In genomic region chrX:113833656-113834055, GRCh38 we compare ENCODE assay signal across 22 cellular contexts.
DNase-seq lines count a peak whose midpoint lies in the region; ATAC-seq and TF ChIP-seq lines count a peak whose summit lies in the region.
"Had no signal": no experiment of that assay in that cellular context is flagged by ENCODE, and none has a peak within 500 bp of the region (broad histone marks: within the 10 kb centered on the region; RNA-seq: fewer than 3 reads in every experiment).

No MANE protein-coding gene starts in this region.

- dilution Hi-C loops in mammary epithelial cell (cut with HindIII; ENCODE audit: low sequenced_read_pairs) = no loop called here

- no peak overlapping the region for H3K18ac ChIP-seq in mesenchymal stem cell (ENCODE audit: low read depth in 1 of 2, low read length in 2 of 2)

- in situ Hi-C loops in mammary epithelial cell (cut with MboI; ENCODE audit: low sequenced_read_pairs in 2 of 2) = no loop called here

- POLR2A ChIA-PET in MCF 10A (lab: Yijun Ruan, JAX) = no interaction called here

- CTCF ChIA-PET in MCF 10A (lab: Yijun Ruan, JAX) (no interaction called here), mammary epithelial cell (lab: Charles Lee; ENCODE audit: low non-redundant PET) (no interaction called here)

- H3K27ac ChIP-seq in mammary epithelial cell (ENCODE audit: insufficient read depth, low read depth, low read length) = no peak overlapping the region
- no peak overlapping the region for H3K27ac ChIP-seq in mesenchymal stem cell (ENCODE audit: low read length, poor library complexity, severe bottlenecking)
- H3K27ac ChIP-seq in smooth muscle cell (ENCODE audit: low read depth) = peak overlapping the region; percentile 12
- no peak overlapping the region for H3K27ac ChIP-seq in body of pancreas
- H3K27ac ChIP-seq: 22Rv1; BLaER1 treated with 17β-estradiol and CSF1 and Interleukin-3, amounts not matched to agents 10 nM and 100 nM had no signal

- TF ChIP-seq POLR2A in body of pancreas (IDR thresholded peaks at IDR 0.05) = no peak

- no peak overlapping the region for H2BK5ac ChIP-seq in mesenchymal stem cell (ENCODE audit: low read depth, low read length, poor library complexity, severe bottlenecking)

- no peak overlapping the region for H2BK12ac ChIP-seq in mesenchymal stem cell (ENCODE audit: low read length in 2 of 2)

- H3K79me1 ChIP-seq in mesenchymal stem cell (replicated peaks; ENCODE audit: low read length, poor library complexity, severe bottlenecking) = no peaks in the 10 kb centered on the region

- H3K4me1 ChIP-seq in mammary epithelial cell (ENCODE audit: insufficient read depth, low read length) = no peaks in the 10 kb centered on the region
- no peaks in the 10 kb centered on the region for H3K4me1 ChIP-seq in mesenchymal stem cell (ENCODE audit: control insufficient read depth, insufficient read depth, low read depth, low read length)
- H3K4me1 ChIP-seq in smooth muscle cell (ENCODE audit: low read depth) = no peaks in the 10 kb centered on the region
- no peaks in the 10 kb centered on the region for H3K4me1 ChIP-seq in body of pancreas
- H3K4me1 ChIP-seq: BLaER1 treated with 17β-estradiol and CSF1 and Interleukin-3, amounts not matched to agents 10 nM and 100 nM had no signal

- no peaks in the 10 kb centered on the region for H4K20me1 ChIP-seq in mammary epithelial cell (ENCODE audit: insufficient read depth, low read length)
- H4K20me1 ChIP-seq in smooth muscle cell (ENCODE audit: low read depth) = no peaks in the 10 kb centered on the region
- H4K20me1 ChIP-seq: BLaER1 treated with 17β-estradiol and CSF1 and Interleukin-3, amounts not matched to agents 10 nM and 100 nM had no signal

- H4K8ac ChIP-seq in mesenchymal stem cell (ENCODE audit: low read length) = no peak overlapping the region

- H3K4me2 ChIP-seq in mammary epithelial cell (ENCODE audit: insufficient read depth, low read depth, low read length) (no peak overlapping the region), mesenchymal stem cell (ENCODE audit: low read length, poor library complexity, severe bottlenecking) (no peak overlapping the region), smooth muscle cell (peak overlapping the region; percentile 47)
- H3K4me2 ChIP-seq: BLaER1 treated with 17β-estradiol and CSF1 and Interleukin-3, amounts not matched to agents 10 nM and 100 nM; GM23338 had no signal

- no peak overlapping the region for H3K4me3 ChIP-seq in mammary epithelial cell (replicated peaks in 1 of 3; ENCODE audit: insufficient read depth in 1 of 3, low read depth in 2 of 3, low read length in 3 of 3)
- H3K4me3 ChIP-seq in fibroblast of mammary gland (ENCODE audit: control insufficient read depth, low read depth, low read length) = no peak overlapping the region
- no peak overlapping the region for H3K4me3 ChIP-seq in mesenchymal stem cell (ENCODE audit: insufficient read depth in 1 of 2, low read depth in 1 of 2, low read length in 2 of 2)
- no peak overlapping the region for H3K4me3 ChIP-seq in smooth muscle cell
- H3K4me3 ChIP-seq in body of pancreas = no peak overlapping the region
- H3K4me3 ChIP-seq: BLaER1 treated with 17β-estradiol and CSF1 and Interleukin-3, amounts not matched to agents 10 nM and 100 nM; GM23338 had no signal

- no peak overlapping the region for H3K23ac ChIP-seq in mesenchymal stem cell (ENCODE audit: low read length in 2 of 2)

- no peaks in the 10 kb centered on the region for H3F3A ChIP-seq in smooth muscle cell (ENCODE audit: low read depth)

- intact Hi-C loops in MCF 10A (cut with micrococcal nuclease) (no loop called here), mammary epithelial cell (cut with micrococcal nuclease) (no loop called here), body of pancreas (cut with DNase I) (no loop called here)
- intact Hi-C loops in activated CD4-positive, alpha-beta T cell treated with anti-CD3 and anti-CD28 coated beads, Interleukin-2, amount 10 ng/mL, durations not matched to agents 24 days and 14 days (cut with micrococcal nuclease) = no loop called here

- no peak overlapping the region for H3K4me3 Mint-ChIP-seq in MCF 10A (ENCODE audit: unreplicated experiment)
- H3K4me3 Mint-ChIP-seq in activated CD4-positive, alpha-beta T cell treated with anti-CD3 and anti-CD28 coated beads, Interleukin-2, amount 10 ng/mL, durations not matched to agents 24 days and 14 days = no peak overlapping the region
- H3K4me3 Mint-ChIP-seq: CD14-positive monocyte; CD4-positive, alpha-beta T cell; CD8-positive, alpha-beta memory T cell; GM23338 had no signal

- no peak overlapping the region for H3K4ac ChIP-seq in mesenchymal stem cell (ENCODE audit: low read depth in 1 of 2, low read length in 2 of 2)

- ATAC-seq in body of pancreas = no peak
- ATAC-seq: GM23338 had no signal

- WGBS in mammary epithelial cell (ENCODE audit: low coverage, missing lambda C conversion rate) = 80% methylated on average over 1 of the region's 2 CpGs
- no CpG with 5 or more reads among the region's 2 CpGs for WGBS in mesenchymal stem cell
- WGBS in smooth muscle cell (ENCODE audit: low lambda C conversion rate) = 21% methylated on average over 2 of the region's 2 CpGs
- WGBS in body of pancreas, 2 donors = 58 to 75% methylated on average over 2 of the region's 2 CpGs

- H2AK5ac ChIP-seq in mesenchymal stem cell (ENCODE audit: low read length, severe bottlenecking) = no peak overlapping the region

- H3K9ac ChIP-seq in mammary epithelial cell (ENCODE audit: insufficient read depth, low read length) (no peak overlapping the region), mesenchymal stem cell (ENCODE audit: low read length) (no peak overlapping the region), smooth muscle cell (ENCODE audit: low read depth) (no peak overlapping the region)
- H3K9ac ChIP-seq: BLaER1 treated with 17β-estradiol and CSF1 and Interleukin-3, amounts not matched to agents 10 nM and 100 nM had no signal

- TF ChIP-seq CTCF in MCF 10A (IDR thresholded peaks at IDR 0.05; ENCODE audit: unreplicated experiment) (no peak), mammary epithelial cell (conservative IDR thresholded peaks at IDR 0.05 in 1 of 2, IDR thresholded peaks at IDR 0.05 in 1 of 2; ENCODE audit: extremely low read depth in 1 of 2, insufficient read depth in 1 of 2, low read depth in 1 of 2, low read length in 2 of 2) (no peak), fibroblast of mammary gland (conservative IDR thresholded peaks at IDR 0.05; ENCODE audit: control insufficient read depth, insufficient read depth, low read depth, low read length) (no peak), smooth muscle cell (IDR thresholded peaks at IDR 0.05; ENCODE audit: borderline replicate concordance, insufficient read depth, poor library complexity, severe bottlenecking) (no peak), body of pancreas (IDR thresholded peaks at IDR 0.05) (no peak)

- peaks cover 6% of the 10 kb centered on the region for H3K4me1 Mint-ChIP-seq in MCF 10A (ENCODE audit: insufficient read depth, unreplicated experiment)
- H3K4me1 Mint-ChIP-seq in activated CD4-positive, alpha-beta T cell treated with anti-CD3 and anti-CD28 coated beads, Interleukin-2, amount 10 ng/mL, durations not matched to agents 24 days and 14 days = no peaks in the 10 kb centered on the region
- H3K4me1 Mint-ChIP-seq: CD14-positive monocyte; CD8-positive, alpha-beta memory T cell had no signal

- H2AFZ ChIP-seq in mammary epithelial cell (ENCODE audit: low read depth, low read length) (no peak overlapping the region), mesenchymal stem cell (ENCODE audit: low read depth, low read length) (no peak overlapping the region), smooth muscle cell (ENCODE audit: low read depth) (no peak overlapping the region)
- H2AFZ ChIP-seq: GM23338 had no signal

- no peaks in the 10 kb centered on the region for H3K9me3 Mint-ChIP-seq in MCF 10A (ENCODE audit: unreplicated experiment)
- H3K9me3 Mint-ChIP-seq in activated CD4-positive, alpha-beta T cell treated with anti-CD3 and anti-CD28 coated beads, Interleukin-2, amount 10 ng/mL, durations not matched to agents 24 days and 14 days = no peaks in the 10 kb centered on the region
- H3K9me3 Mint-ChIP-seq: CD4-positive, alpha-beta T cell; GM23338 had no signal

- H3K79me2 ChIP-seq in mammary epithelial cell (ENCODE audit: insufficient read depth, low read length) (no peaks in the 10 kb centered on the region), smooth muscle cell (ENCODE audit: low read depth) (no peaks in the 10 kb centered on the region)

- H3K27me3 Mint-ChIP-seq in MCF 10A (ENCODE audit: insufficient read depth, unreplicated experiment) = peaks cover 28% of the 10 kb centered on the region
- no peaks in the 10 kb centered on the region for H3K27me3 Mint-ChIP-seq in activated CD4-positive, alpha-beta T cell treated with anti-CD3 and anti-CD28 coated beads, Interleukin-2, amount 10 ng/mL, durations not matched to agents 24 days and 14 days
- H3K27me3 Mint-ChIP-seq: CD4-positive, alpha-beta T cell; CD8-positive, alpha-beta memory T cell had no signal

- no peaks in the 10 kb centered on the region for H3K36me3 Mint-ChIP-seq in MCF 10A (ENCODE audit: insufficient read depth, unreplicated experiment)
- no peaks in the 10 kb centered on the region for H3K36me3 Mint-ChIP-seq in activated CD4-positive, alpha-beta T cell treated with anti-CD3 and anti-CD28 coated beads, Interleukin-2, amount 10 ng/mL, durations not matched to agents 24 days and 14 days (ENCODE audit: low read depth)
- H3K36me3 Mint-ChIP-seq: CD14-positive monocyte; CD8-positive, alpha-beta memory T cell had no signal

- BruUV-seq in MCF 10A (replicated peaks; lab: Mats Ljungman, UMichigan) (no TSS peak), mammary epithelial cell (replicated peaks; lab: Mats Ljungman, UMichigan) (no TSS peak)

- H3K27ac Mint-ChIP-seq in MCF 10A (ENCODE audit: low read depth, unreplicated experiment) = no peak overlapping the region
- H3K27ac Mint-ChIP-seq in activated CD4-positive, alpha-beta T cell treated with anti-CD3 and anti-CD28 coated beads, Interleukin-2, amount 10 ng/mL, durations not matched to agents 24 days and 14 days = no peak overlapping the region
- H3K27ac Mint-ChIP-seq: CD14-positive monocyte; CD4-positive, alpha-beta T cell; CD8-positive, alpha-beta memory T cell; GM23338 had no signal

- H3K14ac ChIP-seq in mesenchymal stem cell (ENCODE audit: low read length in 2 of 2) = no peak overlapping the region

- no peak overlapping the region for H2BK15ac ChIP-seq in mesenchymal stem cell (ENCODE audit: low read depth, poor library complexity, severe bottlenecking)

- H3K27me3 ChIP-seq in mammary epithelial cell (ENCODE audit: insufficient read depth, low read length) (no peaks in the 10 kb centered on the region), mesenchymal stem cell (ENCODE audit: control insufficient read depth in 1 of 2, insufficient read depth in 1 of 2, low read length in 2 of 2) (peaks cover 0 to 3% of the 10 kb centered on the region in 2 experiments), smooth muscle cell (ENCODE audit: low read depth) (no peaks in the 10 kb centered on the region), body of pancreas (no peaks in the 10 kb centered on the region)
- H3K27me3 ChIP-seq: BE2C had no signal

- H3K36me3 ChIP-seq in mammary epithelial cell (ENCODE audit: insufficient read depth, low read length) (no peaks in the 10 kb centered on the region), mesenchymal stem cell (ENCODE audit: control insufficient read depth in 1 of 2, insufficient read depth in 2 of 2, low read depth in 1 of 2, low read length in 2 of 2) (no peaks in the 10 kb centered on the region), smooth muscle cell (ENCODE audit: low read depth) (no peaks in the 10 kb centered on the region), body of pancreas (replicated peaks in 1 of 2; ENCODE audit: insufficient read depth in 1 of 2, low read depth in 2 of 2) (no peaks in the 10 kb centered on the region)
- H3K36me3 ChIP-seq: BE2C; BLaER1 treated with 17β-estradiol and CSF1 and Interleukin-3, amounts not matched to agents 10 nM and 100 nM had no signal

- no peak overlapping the region for H4K91ac ChIP-seq in mesenchymal stem cell (ENCODE audit: low read length)

- H3K9me3 ChIP-seq in mammary epithelial cell (replicated peaks; ENCODE audit: insufficient read depth, low read length) (peaks cover 2% of the 10 kb centered on the region), mesenchymal stem cell (ENCODE audit: control insufficient read depth, low read length) (no peaks in the 10 kb centered on the region), smooth muscle cell (replicated peaks; ENCODE audit: low read depth) (no peaks in the 10 kb centered on the region), body of pancreas (no peaks in the 10 kb centered on the region)
- H3K9me3 ChIP-seq: BE2C; BLaER1 treated with 17β-estradiol and CSF1 and Interleukin-3, amounts not matched to agents 10 nM and 100 nM had no signal

- peak; percentile 29 for DNase-seq in MCF 10A (ENCODE audit: unreplicated experiment)
- no peak for DNase-seq in mammary epithelial cell
- peak; percentile 2 for DNase-seq in fibroblast of mammary gland (ENCODE audit: low read depth)
- peak; percentile 9 for DNase-seq in mesenchymal stem cell
- no peak for DNase-seq in smooth muscle cell (lab: John Stamatoyannopoulos, UW; ENCODE audit: unreplicated experiment)
- no peak for DNase-seq in body of pancreas
- no peak for DNase-seq in activated CD4-positive, alpha-beta T cell treated with anti-CD3 and anti-CD28 coated beads, Interleukin-2, amount 10 ng/mL, durations not matched to agents 24 days and 14 days
- DNase-seq in COR-L47 (lab: John Stamatoyannopoulos, UW) = no peak
- DNase-seq: ACHN; AML-193; Calu3; CD4-positive, alpha-beta T cell; CD8-positive, alpha-beta memory T cell; DMS53; DMS79 treated with DMSO at 0.1 percent for 48 hours; GF-D8; H7 had no signal

- no peak overlapping the region for H2BK120ac ChIP-seq in mesenchymal stem cell (ENCODE audit: low read depth, low read length)

Comparison
In these comparisons a context has a peak if more than half of its experiments do, and no peak if none do; other contexts are left out.
1. DNase-seq: peak in MCF 10A (single experiment), fibroblast of mammary gland (single experiment) and mesenchymal stem cell (single experiment); none in mammary epithelial cell (single experiment), smooth muscle cell (single experiment), body of pancreas (0 of 4), activated CD4-positive, alpha-beta T cell treated with anti-CD3 and anti-CD28 coated beads, Interleukin-2, amount 10 ng/mL, durations not matched to agents 24 days and 14 days (single experiment) and COR-L47 (single experiment).